Comparison of ENCODE assay signal across 30 cellular contexts in the genomic region with DNA sequence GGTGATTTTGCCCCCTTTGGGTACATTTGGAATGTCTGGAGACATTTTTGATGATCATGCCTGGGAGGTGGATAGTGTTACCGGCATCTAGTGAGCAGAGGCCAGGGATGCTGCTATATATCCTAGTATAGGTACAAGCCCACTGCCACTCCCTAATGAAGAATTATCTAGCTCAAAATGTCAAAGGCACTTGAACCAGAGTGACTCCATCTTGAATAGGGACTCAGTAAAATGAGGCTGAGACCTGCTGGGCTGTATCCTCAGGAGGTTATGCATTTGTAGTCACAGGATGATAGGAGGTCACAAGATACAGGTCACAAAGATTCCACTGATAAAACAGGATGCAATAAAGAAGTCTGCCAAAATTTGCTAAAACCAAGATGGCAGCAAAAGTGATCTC. TPM values are rescaled to one million over a fixed set of nuclear protein-coding genes. Genes with fewer than 3 reads are reported as not detected.
"Had no signal": no experiment of that assay in that cellular context is flagged by ENCODE, and none has a peak within 500 bp of the region (broad histone marks: within the 10 kb centered on the region; RNA-seq: fewer than 3 reads in every experiment).

No MANE protein-coding gene starts in this region.

- FAIRE-seq: urothelium cell line had no signal

- H3K36me3 ChIP-seq: stomach, suprapubic skin, thoracic aorta, thyroid gland, tibial artery, tibial nerve, transverse colon, upper lobe of left lung, upper lobe of right lung, uterus, vagina had no signal

- H3K27ac ChIP-seq: suprapubic skin, testis, thoracic aorta, thyroid gland, tibial artery, tibial nerve, transverse colon, upper lobe of left lung, upper lobe of right lung, uterus, vagina had no signal

- H3K4me3 ChIP-seq: stomach, suprapubic skin, testis, thoracic aorta, thyroid gland, tibial artery, tibial nerve, transverse colon, upper lobe of left lung, upper lobe of right lung, uterus, vagina had no signal

- ATAC-seq: stimulated activated effector memory CD8-positive, alpha-beta T cell treated with anti-CD3 and anti-CD28 coated beads, Interleukin-12 subunit alpha, Interleukin-12 subunit beta, amount 100 ng/mL, for 72 hours; stimulated activated naive B cell treated with anti-CD40 and anti-IgM and Interleukin-4, amounts not matched to agents 10 μg/mL and 1 μg/mL and 100 μg/mL, for 72 hours; stimulated activated naive CD8-positive, alpha-beta T cell treated with anti-CD3 and anti-CD28 coated beads, Interleukin-15, amount 100 ng/mL, for 72 hours; stimulated activated naive CD8-positive, alpha-beta T cell treated with anti-CD3 and anti-CD28 coated beads, Interleukin-15, Interleukin-2, amounts not matched to agents 100 U/mL and 50 U/mL, for 24 hours; upper lobe of right lung had no signal

- H3K36me3 Mint-ChIP-seq: stimulated activated effector memory CD8-positive, alpha-beta T cell treated with anti-CD3 and anti-CD28 coated beads, Interleukin-12 subunit alpha, Interleukin-12 subunit beta, amount 100 ng/mL, for 72 hours; type B pancreatic cell had no signal

- H3K9me3 ChIP-seq: stomach, suprapubic skin, testis, thoracic aorta, thyroid gland, tibial artery, tibial nerve, transverse colon, upper lobe of left lung, upper lobe of right lung, uterus, vagina had no signal

- H3K4me1 Mint-ChIP-seq: stimulated activated effector memory CD8-positive, alpha-beta T cell treated with anti-CD3 and anti-CD28 coated beads, Interleukin-12 subunit alpha, Interleukin-12 subunit beta, amount 100 ng/mL, for 72 hours; stimulated activated naive B cell treated with anti-CD40 and anti-IgM and Interleukin-4, amounts not matched to agents 10 μg/mL and 1 μg/mL and 100 μg/mL, for 72 hours; stimulated activated naive CD8-positive, alpha-beta T cell treated with anti-CD3 and anti-CD28 coated beads, Interleukin-15, amount 100 ng/mL, for 72 hours had no signal

- DNase-seq: stimulated activated CD4-positive, alpha-beta T cell treated with anti-CD3 and anti-CD28 coated beads, Interleukin-2, amount 100 ng/mL, for 48 hours; stimulated activated CD4-positive, alpha-beta T cell treated with anti-CD3 and anti-CD28 coated beads, Interleukin-4, amount 100 ng/mL, for 1 hour; stimulated activated CD4-positive, alpha-beta T cell treated with anti-CD3 and anti-CD28 coated beads, Interleukin-4, amount 100 ng/mL, for 24 hours; stimulated activated CD4-positive, alpha-beta T cell treated with anti-CD3 and anti-CD28 coated beads, Interleukin-4, amount 100 ng/mL, for 4 hours; stimulated activated CD8-positive, alpha-beta memory T cell treated with anti-CD3 and anti-CD28 coated beads, Interleukin-4, amount 100 ng/mL, for 48 hours; stimulated activated naive B cell treated with anti-CD40 and anti-IgM and Interleukin-4, amounts not matched to agents 10 μg/mL and 1 μg/mL and 100 μg/mL, for 72 hours; stimulated activated naive CD4-positive, alpha-beta T cell; stimulated activated naive CD4-positive, alpha-beta T cell treated with Interleukin-2 at 50 U/mL for 16 hours; stimulated activated naive CD8-positive, alpha-beta T cell treated with anti-CD3 and anti-CD28 coated beads, Interleukin-15, amount 100 ng/mL, for 72 hours; stimulated activated naive CD8-positive, alpha-beta T cell treated with anti-CD3 and anti-CD28 coated beads, Interleukin-15, Interleukin-2, amounts not matched to agents 100 U/mL and 50 U/mL, for 24 hours; stomach; substantia nigra; testis; thyroid gland; tibial artery; transverse colon; trophoblast cell; upper lobe of left lung; upper lobe of right lung; uterus had no signal

- H3K27me3 Mint-ChIP-seq: stimulated activated naive B cell treated with anti-CD40 and anti-IgM and Interleukin-4, amounts not matched to agents 10 μg/mL and 1 μg/mL and 100 μg/mL, for 72 hours; stimulated activated naive CD8-positive, alpha-beta T cell treated with anti-CD3 and anti-CD28 coated beads, Interleukin-15, amount 100 ng/mL, for 72 hours; stimulated activated naive CD8-positive, alpha-beta T cell treated with anti-CD3 and anti-CD28 coated beads, Interleukin-15, Interleukin-2, amounts not matched to agents 100 ng/mL and 50 ng/mL, for 24 hours; type B pancreatic cell had no signal

- H3K27me3 ChIP-seq: stomach, suprapubic skin, testis, thyroid gland, tibial artery, tibial nerve, transverse colon, upper lobe of left lung, upper lobe of right lung, uterus, vagina had no signal

- H3K27ac Mint-ChIP-seq: stimulated activated effector memory CD8-positive, alpha-beta T cell treated with anti-CD3 and anti-CD28 coated beads, Interleukin-12 subunit alpha, Interleukin-12 subunit beta, amount 100 ng/mL, for 72 hours; stimulated activated naive B cell treated with anti-CD40 and anti-IgM and Interleukin-4, amounts not matched to agents 10 μg/mL and 1 μg/mL and 100 μg/mL, for 72 hours; stimulated activated naive CD8-positive, alpha-beta T cell treated with anti-CD3 and anti-CD28 coated beads, Interleukin-15, amount 100 ng/mL, for 72 hours; stimulated activated naive CD8-positive, alpha-beta T cell treated with anti-CD3 and anti-CD28 coated beads, Interleukin-15, Interleukin-2, amounts not matched to agents 100 ng/mL and 50 ng/mL, for 24 hours; type B pancreatic cell had no signal

- H3K4me1 ChIP-seq: suprapubic skin, testis, thyroid gland, tibial artery, tibial nerve, upper lobe of left lung, uterus, vagina had no signal

- H3K4me3 Mint-ChIP-seq: stimulated activated effector memory CD8-positive, alpha-beta T cell treated with anti-CD3 and anti-CD28 coated beads, Interleukin-12 subunit alpha, Interleukin-12 subunit beta, amount 100 ng/mL, for 72 hours; stimulated activated naive B cell treated with anti-CD40 and anti-IgM and Interleukin-4, amounts not matched to agents 10 μg/mL and 1 μg/mL and 100 μg/mL, for 72 hours; stimulated activated naive CD8-positive, alpha-beta T cell treated with anti-CD3 and anti-CD28 coated beads, Interleukin-15, amount 100 ng/mL, for 72 hours; stimulated activated naive CD8-positive, alpha-beta T cell treated with anti-CD3 and anti-CD28 coated beads, Interleukin-15, Interleukin-2, amounts not matched to agents 100 ng/mL and 50 ng/mL, for 24 hours; type B pancreatic cell had no signal

- H3K9me3 Mint-ChIP-seq: stimulated activated effector memory CD8-positive, alpha-beta T cell treated with anti-CD3 and anti-CD28 coated beads, Interleukin-12 subunit alpha, Interleukin-12 subunit beta, amount 100 ng/mL, for 72 hours; stimulated activated naive CD8-positive, alpha-beta T cell treated with anti-CD3 and anti-CD28 coated beads, Interleukin-15, amount 100 ng/mL, for 72 hours; stimulated activated naive CD8-positive, alpha-beta T cell treated with anti-CD3 and anti-CD28 coated beads, Interleukin-15, Interleukin-2, amounts not matched to agents 100 ng/mL and 50 ng/mL, for 24 hours; type B pancreatic cell had no signal

RNA-seq across cellular contexts. Expression of a gene that starts 39.8 kb away (rescaled TPM):
- total RNA-seq: subcutaneous adipose tissue, temporal lobe, thoracic aorta, tibial nerve had no signal
